8 cellular contexts compared by ENCODE assay signal in genomic region chr1:27284425-27285287, GRCh38. TPM values are rescaled to one million over a fixed set of nuclear protein-coding genes. Genes with fewer than 3 reads are reported as not detected.
A peak's percentile ranks its signal among the peaks of the same experiment; 100 is the strongest.
DNase-seq lines count a peak whose midpoint lies in the region; ATAC-seq and TF ChIP-seq lines count a peak whose summit lies in the region.

No MANE protein-coding gene starts in this region.

- no peak overlapping the region for H3K27ac ChIP-seq in heart right ventricle

- H3K4me3 ChIP-seq in heart right ventricle: no peak overlapping the region

- H3K27me3 ChIP-seq in heart right ventricle: no peaks in the 10 kb centered on the region

- no peaks in the 10 kb centered on the region for H3K4me1 ChIP-seq in heart right ventricle

- DNase-seq in GM10248 (ENCODE audit: extremely low spot score) (peak; percentile 88), NCI-H1417 treated with DMSO at 0.1 percent for 48 hours (lab: John Stamatoyannopoulos, UW) (peak; percentile 33), SW480 (ENCODE audit: low spot score) (peak; percentile 73), heart right ventricle (peak; percentile 78 to 83), pulmonary artery endothelial cell (ENCODE audit: low read depth, low spot score) (peak; percentile 35)
- peak; percentile 83 for DNase-seq in activated naive CD8-positive, alpha-beta T cell treated with anti-CD3 and anti-CD28 coated beads, Interleukin-2, amount 50 U/mL, for 16 hours (ENCODE audit: low read depth, low spot score)

- TF ChIP-seq CTCF in GM10248 (IDR thresholded peaks at IDR 0.05; ENCODE audit: control extremely low read depth, extremely low read depth, low read depth, missing control alignments): peak; percentile 87
- TF ChIP-seq CTCF in heart right ventricle (IDR thresholded peaks at IDR 0.05): peak; percentile 70 to 91 (median 85)

- peaks cover 0 to 58% (median 19%) of the 10 kb centered on the region in 9 donors for H3K36me3 ChIP-seq in heart right ventricle

- CTCF ChIA-PET in GM10248 (lab: Yijun Ruan, JAX): interaction anchor here (0.6 to 11.7 kb wide), 48 partner anchors 8 to 288 kb away, joined by 3 to 209 read pairs (median 4); partner anchors contain the start of genes GPR3, SLC9A1 and WDTC1

- intact Hi-C loops in heart right ventricle (cut with DNase I): loop anchor here (1.0 to 10.0 kb wide), 10 partner anchors 46 to 242 kb away; no protein-coding TSS in a partner anchor

- no peaks in the 10 kb centered on the region for H3K9me3 ChIP-seq in heart right ventricle

- POLR2A ChIA-PET in GM10248 (lab: Yijun Ruan, JAX): no interaction called here

- WGBS in heart right ventricle, 2 donors: 52 to 53% methylated on average over 11 of the region's 11 CpGs

- ATAC-seq in heart right ventricle: peak; percentile 75 to 89 (median 86)
- ATAC-seq in GM18907 (IDR thresholded peaks at IDR 0.05; ENCODE audit: unreplicated experiment): no peak
- ATAC-seq in GM21367 (IDR thresholded peaks at IDR 0.05; ENCODE audit: unreplicated experiment): no peak

RNA-seq across cellular contexts. Expression of gene TMEM222, which starts 37.3 kb away (rescaled TPM):
- total RNA-seq in heart right ventricle: 10 to 100 TPM; 24.1 to 32.8 (median 26.4) TPM
- polyA plus RNA-seq in heart right ventricle: 10 to 100 TPM; 32.2 to 47.2 TPM
- 26.3 and 33.2 TPM in 2 replicates for total RNA-seq in pulmonary artery endothelial cell

RNA-seq across cellular contexts. Expression of gene WDTC1, which starts 50.2 kb away (rescaled TPM):
- total RNA-seq in heart right ventricle (10 to 100 TPM; 56.1 to 74.3 (median 63.9) TPM), pulmonary artery endothelial cell (18.3 and 22.3 TPM in 2 replicates)
- polyA plus RNA-seq in heart right ventricle: 10 to 100 TPM; 14.4 to 26.4 TPM

RNA-seq across cellular contexts. Expression of gene SYTL1, which starts 57.2 kb away (rescaled TPM):
- total RNA-seq in heart right ventricle (1 to 10 TPM in 2 of 10 donors, under 1 TPM in 8; 0.30 to 4.3 (median 0.68) TPM), pulmonary artery endothelial cell (under 0.01 and 0.78 TPM in 2 replicates)
- polyA plus RNA-seq in heart right ventricle: 1 to 10 TPM in 1 of 2 donors, under 1 TPM in 1; 0.46 to 2.5 TPM

Comparison
In these comparisons a context has a peak if more than half of its experiments do, and no peak if none do; other contexts are left out.
1. DNase-seq: peak in every context shown above with its lines; median percentile 88 in GM10248; 83 in activated naive CD8-positive, alpha-beta T cell treated with anti-CD3 and anti-CD28 coated beads, Interleukin-2, amount 50 U/mL, for 16 hours; 80 in heart right ventricle; 73 in SW480; 35 in pulmonary artery endothelial cell; 33 in NCI-H1417 treated with DMSO at 0.1 percent for 48 hours.
2. ATAC-seq: peak in heart right ventricle (8 of 8); none in GM18907 (single experiment) and GM21367 (single experiment).